Comparison of ENCODE assay signal across 18 cellular contexts in genomic region chr7:33411000-33411399, GRCh38.
A peak's percentile ranks its signal among the peaks of the same experiment; 100 is the strongest.
DNase-seq lines count a peak whose midpoint lies in the region; ATAC-seq and TF ChIP-seq lines count a peak whose summit lies in the region.
"Had no signal": no experiment of that assay in that cellular context is flagged by ENCODE, and none has a peak within 500 bp of the region (broad histone marks: within the 10 kb centered on the region; RNA-seq: fewer than 3 reads in every experiment).

No MANE protein-coding gene starts in this region.

- H3K4me1 ChIP-seq in left lung, result no peaks in the 10 kb centered on the region
- H3K4me1 ChIP-seq: BE2C; BLaER1 treated with 17β-estradiol and CSF1 and Interleukin-3, amounts not matched to agents 10 nM and 100 nM; HAP-1 had no signal

- no peak for ATAC-seq in left lung

- intact Hi-C loops in left lung (cut with DNase I), result no loop called here

- H3K4me3 ChIP-seq in AG10803 (ENCODE audit: low read length), result no peak overlapping the region
- no peak overlapping the region for H3K4me3 ChIP-seq in SK-N-MC
- no peak overlapping the region for H3K4me3 ChIP-seq in left lung
- H3K4me3 ChIP-seq: BLaER1 treated with 17β-estradiol and CSF1 and Interleukin-3, amounts not matched to agents 10 nM and 100 nM; HAP-1 had no signal

- TF ChIP-seq CTCF in AG10803 (conservative IDR thresholded peaks at IDR 0.05; ENCODE audit: low read length) (no peak), left lung (IDR thresholded peaks at IDR 0.05) (no peak)

- H3K9me3 ChIP-seq in SK-N-MC (ENCODE audit: low read depth, low read length), result no peaks in the 10 kb centered on the region
- H3K9me3 ChIP-seq in left lung, result peaks cover 0 to 27% of the 10 kb centered on the region in 2 donors
- H3K9me3 ChIP-seq: BE2C, HAP-1 had no signal

- no peak overlapping the region for H3K9ac ChIP-seq in SK-N-MC (ENCODE audit: insufficient read length)
- H3K9ac ChIP-seq: BLaER1 treated with 17β-estradiol and CSF1 and Interleukin-3, amounts not matched to agents 10 nM and 100 nM had no signal

- DNase-seq in AG10803 (ENCODE audit: low read depth) (peak; percentile 22), SK-N-MC (ENCODE audit: low read depth, low spot score) (peak; percentile 40), fibroblast of gingiva (ENCODE audit: low read depth) (peak; percentile 8), HuH-7 (ENCODE audit: low spot score) (no peak), dermis blood vessel endothelial cell (no peak), left lung (no peak)
- DNase-seq: AML-193; BE2C; CD4-positive, alpha-beta T cell; CD8-positive, alpha-beta memory T cell; DMS 273 treated with DMSO at 0.1 percent for 48 hours; DMS79; EL; GDM1; GOT3; HFFc6 had no signal

- H3K27ac ChIP-seq in SK-N-MC (no peak overlapping the region), left lung (no peak overlapping the region)
- H3K27ac ChIP-seq: BLaER1 treated with 17β-estradiol and CSF1 and Interleukin-3, amounts not matched to agents 10 nM and 100 nM had no signal

- H3K36me3 ChIP-seq in SK-N-MC (ENCODE audit: insufficient read depth, low read length), result no peaks in the 10 kb centered on the region
- no peaks in the 10 kb centered on the region for H3K36me3 ChIP-seq in left lung
- H3K36me3 ChIP-seq: BE2C; BLaER1 treated with 17β-estradiol and CSF1 and Interleukin-3, amounts not matched to agents 10 nM and 100 nM; HAP-1 had no signal

- no peaks in the 10 kb centered on the region for H3K27me3 ChIP-seq in left lung
- H3K27me3 ChIP-seq: BE2C; BLaER1 treated with 17β-estradiol and CSF1 and Interleukin-3, amounts not matched to agents 10 nM and 100 nM had no signal

Comparison
In these comparisons a context has a peak if more than half of its experiments do, and no peak if none do; other contexts are left out.
1. DNase-seq: peak in AG10803 (single experiment), SK-N-MC (single experiment) and fibroblast of gingiva (single experiment); none in HuH-7 (single experiment), dermis blood vessel endothelial cell (single experiment) and left lung (0 of 2).